In the genomic region with DNA sequence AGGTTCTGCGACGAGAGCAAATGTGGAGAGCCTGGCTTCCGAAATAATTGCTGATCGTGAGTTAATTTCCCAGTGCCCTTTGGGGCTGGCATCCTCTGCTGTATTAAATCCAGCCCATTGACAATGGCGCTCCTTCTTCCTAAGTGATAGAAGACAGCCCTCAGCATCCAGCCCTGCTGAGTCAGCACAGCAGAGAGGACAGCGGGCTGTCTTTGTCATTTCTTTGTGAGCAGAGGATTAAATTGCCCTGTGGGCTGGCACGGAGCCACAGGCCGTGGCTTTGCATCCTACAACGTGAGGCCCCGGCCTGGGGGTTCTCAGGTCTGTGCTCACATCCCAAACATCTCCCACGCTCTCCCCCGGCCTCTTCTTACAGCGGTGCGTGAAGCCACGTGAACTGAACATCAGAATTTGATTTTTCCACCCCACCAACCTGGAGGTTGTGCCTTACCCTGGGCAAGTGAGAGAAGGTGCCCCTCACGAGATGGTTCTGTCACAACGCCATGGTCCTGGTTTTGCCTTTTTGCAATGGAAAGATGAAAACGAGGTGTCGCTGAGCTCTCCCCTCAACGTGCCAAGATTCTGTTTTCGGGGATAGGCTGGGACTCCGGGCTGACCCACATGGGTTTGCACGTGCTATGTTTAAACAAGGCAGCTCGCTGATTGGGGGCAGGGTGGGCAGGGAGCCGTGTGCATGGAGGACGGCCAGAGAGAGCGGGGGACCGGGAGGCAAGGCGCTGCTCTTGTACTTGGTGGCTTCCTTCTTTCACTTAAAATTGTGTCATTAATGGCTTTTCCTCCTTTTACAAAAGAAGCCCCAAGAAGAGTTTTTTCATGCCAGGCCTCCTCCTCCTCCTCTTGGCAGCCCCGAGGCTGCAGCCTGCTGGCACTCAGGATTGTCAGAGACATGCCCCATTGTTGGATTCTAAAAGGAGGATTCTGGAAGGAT, we compare ENCODE assay signal across 16 cellular contexts. TPM values are rescaled to one million over a fixed set of nuclear protein-coding genes. Genes with fewer than 3 reads are reported as not detected.
DNase-seq lines count a peak whose midpoint lies in the region; ATAC-seq and TF ChIP-seq lines count a peak whose summit lies in the region.
"Had no signal": no experiment of that assay in that cellular context is flagged by ENCODE, and none has a peak within 500 bp of the region (broad histone marks: within the 10 kb centered on the region; RNA-seq: fewer than 3 reads in every experiment).

No MANE protein-coding gene starts in this region.

- no peaks in the 10 kb centered on the region for H3K36me3 Mint-ChIP-seq in mesothelial cell of epicardium
- H3K36me3 Mint-ChIP-seq: CD8-positive, alpha-beta memory T cell; natural killer cell treated with Interleukin-12 subunit alpha and Interleukin-12 subunit beta and Interleukin-15 and Interleukin-18, amount 100 ng/mL, for 72 hours had no signal

- H3K4me1 Mint-ChIP-seq in mesothelial cell of epicardium = peaks cover 4% of the 10 kb centered on the region
- H3K4me1 Mint-ChIP-seq: activated CD4-positive, alpha-beta T cell treated with anti-CD3 and anti-CD28 coated beads, Interleukin-2, amount 10 ng/mL, durations not matched to agents 24 days and 14 days; CD8-positive, alpha-beta memory T cell had no signal

- no peak overlapping the region for H3K4me3 Mint-ChIP-seq in mesothelial cell of epicardium
- H3K4me3 Mint-ChIP-seq: activated CD4-positive, alpha-beta T cell treated with anti-CD3 and anti-CD28 coated beads, Interleukin-2, amount 10 ng/mL, durations not matched to agents 24 days and 14 days; CD8-positive, alpha-beta memory T cell; natural killer cell treated with Interleukin-12 subunit alpha and Interleukin-12 subunit beta and Interleukin-15 and Interleukin-18, amount 100 ng/mL, for 72 hours had no signal

- H3K27me3 Mint-ChIP-seq in mesothelial cell of epicardium (ENCODE audit: low read depth) = peaks cover 20% of the 10 kb centered on the region
- H3K27me3 Mint-ChIP-seq: activated CD4-positive, alpha-beta T cell treated with anti-CD3 and anti-CD28 coated beads, Interleukin-2, amount 10 ng/mL, durations not matched to agents 24 days and 14 days had no signal

- H3K27ac Mint-ChIP-seq in mesothelial cell of epicardium = no peak overlapping the region
- H3K27ac Mint-ChIP-seq: activated CD4-positive, alpha-beta T cell treated with anti-CD3 and anti-CD28 coated beads, Interleukin-2, amount 10 ng/mL, durations not matched to agents 24 days and 14 days; CD8-positive, alpha-beta memory T cell; natural killer cell treated with Interleukin-12 subunit alpha and Interleukin-12 subunit beta and Interleukin-15 and Interleukin-18, amount 100 ng/mL, for 72 hours had no signal

- peaks cover 5% of the 10 kb centered on the region for H3K9me3 Mint-ChIP-seq in mesothelial cell of epicardium

- H3K9me3 ChIP-seq in RWPE2 (ENCODE audit: severe bottlenecking) (no peaks in the 10 kb centered on the region), hepatocyte (ENCODE audit: low read depth) (no peaks in the 10 kb centered on the region)
- H3K9me3 ChIP-seq: HAP-1 had no signal

- no peak for TF ChIP-seq CTCF in RWPE2 (IDR thresholded peaks at IDR 0.05; ENCODE audit: poor library complexity, severe bottlenecking)
- no peak for TF ChIP-seq CTCF in hepatocyte (IDR thresholded peaks at IDR 0.05; ENCODE audit: poor library complexity)
- no peak for TF ChIP-seq CTCF in mesothelial cell of epicardium (IDR thresholded peaks at IDR 0.05; ENCODE audit: unreplicated experiment)

- 69% methylated on average over 30 of the region's 30 CpGs for WGBS in hepatocyte (ENCODE audit: low lambda C conversion rate, missing lambda C conversion rate)

- H3K9me2 ChIP-seq in hepatocyte (replicated peaks; ENCODE audit: insufficient read depth) = no peaks in the 10 kb centered on the region

- peak; percentile 13; the same call in 1 of the 3 replicates for ATAC-seq in RWPE2 (ENCODE audit: low read depth)
- peak; percentile 32 for ATAC-seq in sciatic nerve
- ATAC-seq: natural killer cell treated with Interleukin-12 subunit alpha and Interleukin-12 subunit beta and Interleukin-15 and Interleukin-18, amount 100 ng/mL, for 72 hours had no signal

- DNase-seq in HT1080 (ENCODE audit: low read depth) (peak; percentile 59), RWPE2 (ENCODE audit: low spot score) (no peak), hepatocyte (ENCODE audit: low spot score) (peak; percentile 26), sciatic nerve (ENCODE audit: low spot score) (no peak), HuH-7.5 (ENCODE audit: low spot score) (no peak), mesothelial cell of epicardium (ENCODE audit: low spot score in 2 of 2, unreplicated experiment in 2 of 2) (no peak), epidermal melanocyte (ENCODE audit: insufficient read length, low spot score) (no peak), MV-4-11 (lab: John Stamatoyannopoulos, UW) (no peak)
- DNase-seq: activated CD4-positive, alpha-beta T cell treated with anti-CD3 and anti-CD28 coated beads, Interleukin-2, amount 10 ng/mL, durations not matched to agents 24 days and 14 days; effector memory CD4-positive, alpha-beta T cell; NCI-H510A; small intestine had no signal

- H3K4me1 ChIP-seq in RWPE2 (ENCODE audit: insufficient read depth, poor library complexity, severe bottlenecking) (no peaks in the 10 kb centered on the region), hepatocyte (ENCODE audit: insufficient read depth) (no peaks in the 10 kb centered on the region)
- H3K4me1 ChIP-seq: HAP-1 had no signal

- no peak overlapping the region for H3K4me2 ChIP-seq in hepatocyte

- H2AFZ ChIP-seq in hepatocyte = no peak overlapping the region

- H3K4me3 ChIP-seq in RWPE2 (ENCODE audit: severe bottlenecking) = no peak overlapping the region
- no peak overlapping the region for H3K4me3 ChIP-seq in hepatocyte
- H3K4me3 ChIP-seq: HAP-1 had no signal

- H3K36me3 ChIP-seq in RWPE2 (ENCODE audit: low read depth) (peaks cover 54% of the 10 kb centered on the region), hepatocyte (replicated peaks; ENCODE audit: insufficient read depth, low read depth) (no peaks in the 10 kb centered on the region)
- H3K36me3 ChIP-seq: HAP-1 had no signal

- H4K20me1 ChIP-seq in hepatocyte (ENCODE audit: insufficient read depth, poor library complexity, severe bottlenecking) = no peaks in the 10 kb centered on the region

- H3K79me2 ChIP-seq in hepatocyte = no peaks in the 10 kb centered on the region

- no peak overlapping the region for H3K27ac ChIP-seq in RWPE2 (ENCODE audit: poor library complexity, severe bottlenecking)
- H3K27ac ChIP-seq in hepatocyte = no peak overlapping the region

- intact Hi-C loops in sciatic nerve (cut with DNase I) = no loop called here

- H3K27me3 ChIP-seq in RWPE2 (ENCODE audit: insufficient read depth, poor library complexity, severe bottlenecking) (no peaks in the 10 kb centered on the region), hepatocyte (peaks cover 14% of the 10 kb centered on the region)

RNA-seq across cellular contexts. Expression of gene CDH4, which starts 19.5 kb away (rescaled TPM):
- 9.0 and 10.8 TPM in 2 replicates for total RNA-seq in HT1080 (2014; rRNA removed; shearing (Covaris generic))
- polyA plus RNA-seq in HT1080 (2015; cell fraction: cytosol; rRNA removed) = 2.3 and 2.4 TPM in 2 replicates
- polyA plus RNA-seq in HT1080 (2015; cell fraction: nucleus; rRNA removed) = 3.3 TPM in 2 replicates
- 0.53 TPM in 1 of 2 replicates, not detected in the other for total RNA-seq in hepatocyte
- 0.58 and 0.73 TPM in 2 replicates for polyA plus RNA-seq in hepatocyte
- total RNA-seq in sciatic nerve = 2.2 TPM
- total RNA-seq in mesothelial cell of epicardium = 1.1 to 1.7 TPM (median 1.6 TPM) in 3 replicates
- total RNA-seq: activated CD4-positive, alpha-beta T cell treated with anti-CD3 and anti-CD28 coated beads, Interleukin-2, amount 10 ng/mL, durations not matched to agents 24 days and 14 days; CD8-positive, alpha-beta memory T cell; natural killer cell treated with Interleukin-12 subunit alpha and Interleukin-12 subunit beta and Interleukin-15 and Interleukin-18, amount 100 ng/mL, for 72 hours; subcutaneous adipose tissue had no signal

Comparison
In these comparisons a context has a peak if more than half of its experiments do, and no peak if none do; other contexts are left out.
1. DNase-seq: peak in HT1080 (single experiment) and hepatocyte (single experiment); none in RWPE2 (single experiment), sciatic nerve (single experiment), HuH-7.5 (single experiment), mesothelial cell of epicardium (0 of 2), epidermal melanocyte (single experiment) and MV-4-11 (single experiment).